ENCODE assay signal across 8 cellular contexts in genomic region chr10:70364001-70364771, GRCh38. TPM values are rescaled to one million over a fixed set of nuclear protein-coding genes. Genes with fewer than 3 reads are reported as not detected.
A peak's percentile ranks its signal among the peaks of the same experiment; 100 is the strongest.
DNase-seq lines count a peak whose midpoint lies in the region; ATAC-seq lines count a peak whose summit lies in the region.

No MANE protein-coding gene starts in this region.

- no peaks in the 10 kb centered on the region for H3K36me3 ChIP-seq in ACC112 (ENCODE audit: insufficient read depth, low read length)

- H2AFZ ChIP-seq in ACC112 (ENCODE audit: low read length, unreplicated experiment) = peak overlapping the region; percentile 18

- H3K4me1 ChIP-seq in ACC112 (ENCODE audit: control insufficient read depth, insufficient read depth, low read length, unreplicated experiment) = peaks cover 12% of the 10 kb centered on the region

- H3K79me2 ChIP-seq in ACC112 (ENCODE audit: control insufficient read depth, insufficient read depth, low read length, unreplicated experiment) = no peaks in the 10 kb centered on the region

- H3K27me3 ChIP-seq in ACC112 (ENCODE audit: insufficient read depth, low read length) = no peaks in the 10 kb centered on the region

- intact Hi-C loops in left colon (cut with DNase I, micrococcal nuclease) = loop anchor here (1.0 to 10.0 kb wide), 2 partner anchors 139 to 143 kb away; no protein-coding TSS in a partner anchor

- H3K4me3 ChIP-seq in ACC112 (ENCODE audit: low read depth, low read length) = peak overlapping the region; percentile 49

- ATAC-seq in GM18867 (IDR thresholded peaks at IDR 0.05; ENCODE audit: unreplicated experiment) (peak; percentile 79), HG03135 (IDR thresholded peaks at IDR 0.05; ENCODE audit: unreplicated experiment) (peak; percentile 92), left colon (peak; percentile 98)

- H3K27ac ChIP-seq in ACC112 (ENCODE audit: low read depth, low read length) = peak overlapping the region; percentile 86

- peak; percentile 88 for DNase-seq in NCI-H460 (ENCODE audit: extremely low read depth, low read depth)
- DNase-seq in activated CD4-positive, alpha-beta T cell treated with anti-CD3 and anti-CD28 coated beads for 24 hours (ENCODE audit: low read depth in 2 of 2) = peak; percentile 73 to 74
- peak; percentile 91 for DNase-seq in cerebellum (ENCODE audit: low spot score)
- DNase-seq in left colon = peak; percentile 88 to 89
- DNase-seq in stimulated activated CD4-positive, alpha-beta T cell treated with anti-CD3 and anti-CD28 coated beads, Interleukin-1b, Interleukin-23, amount 100 ng/mL, for 24 hours (ENCODE audit: low read depth in 4 of 4, low spot score in 1 of 4) = peak; percentile 74 to 81 (median 78)

RNA-seq across cellular contexts. Expression of gene LRRC20, which starts 18.2 kb away (rescaled TPM):
- 8.2 and 11.0 TPM in 2 replicates for total RNA-seq in NCI-H460 (2014; rRNA removed; shearing (Covaris generic))
- 30.5 and 34.4 TPM in 2 replicates for polyA plus RNA-seq in NCI-H460 (2014; cell fraction: nucleus; rRNA removed)
- total RNA-seq in cerebellum = 9.5 TPM
- total RNA-seq in left colon = 1 to 10 TPM; 5.0 to 5.6 TPM

RNA-seq across cellular contexts. Expression of gene EIF4EBP2, which starts 39.8 kb away (rescaled TPM):
- 22.6 and 24.4 TPM in 2 replicates for total RNA-seq in NCI-H460 (2014; rRNA removed; shearing (Covaris generic))
- polyA plus RNA-seq in NCI-H460 (2014; cell fraction: nucleus; rRNA removed) = 15.4 and 20.1 TPM in 2 replicates
- total RNA-seq in cerebellum = 63.2 TPM
- total RNA-seq in left colon = 100 to 1,000 TPM in 1 of 2 donors, 10 to 100 TPM in 1; 72.2 to 112 TPM

Comparison
In these comparisons a context has a peak if more than half of its experiments do, and no peak if none do; other contexts are left out.
1. Peak in every context shown above with its lines: DNase-seq, ATAC-seq, H3K4me3 ChIP-seq and H3K27ac ChIP-seq.